8 cellular contexts compared by ENCODE assay signal in the genomic region with DNA sequence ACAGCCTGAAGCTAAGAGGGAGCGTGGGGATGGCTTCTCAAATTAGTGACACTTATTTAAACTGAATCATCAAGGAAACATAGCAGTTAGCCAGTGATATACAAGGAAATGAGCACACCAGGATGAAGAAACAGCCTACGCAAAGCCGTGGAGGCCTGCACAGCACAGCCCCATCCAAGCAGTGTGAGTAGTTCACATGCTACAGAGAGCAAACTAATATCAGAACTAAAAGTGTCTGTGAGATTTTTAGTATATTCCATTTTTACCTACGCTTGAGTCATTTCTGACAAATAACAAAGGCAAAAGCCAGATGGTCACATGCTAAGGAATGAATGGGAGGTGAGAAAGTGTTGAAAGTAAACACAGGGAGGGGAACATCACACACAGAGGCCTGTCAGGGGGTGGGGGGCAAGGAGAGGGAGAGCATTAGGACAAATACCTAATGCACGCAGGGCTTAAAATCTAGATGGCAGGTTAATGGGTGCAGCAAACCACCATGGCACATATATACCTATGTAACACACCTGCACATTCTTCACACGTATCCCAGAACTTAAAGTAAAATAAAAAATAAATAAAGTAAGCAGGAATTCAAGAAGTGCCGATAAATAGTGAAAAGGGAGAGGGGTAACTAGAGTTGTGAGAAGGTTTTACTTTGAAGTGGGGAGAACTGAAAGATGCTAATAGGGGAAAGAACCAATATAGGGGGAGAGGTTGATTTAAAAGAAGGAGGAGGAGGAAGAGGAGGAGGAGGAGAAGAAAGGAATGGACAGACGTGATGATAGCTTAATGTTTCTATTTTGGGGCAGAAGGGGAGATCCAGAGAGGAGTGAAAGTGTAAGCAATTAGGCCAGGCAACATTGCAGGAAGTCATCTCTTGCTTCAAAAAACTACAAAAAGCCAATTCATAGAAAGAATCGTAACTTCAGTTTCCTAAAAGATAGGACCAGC.
DNase-seq lines count a peak whose midpoint lies in the region; ATAC-seq, FAIRE-seq and TF ChIP-seq lines count a peak whose summit lies in the region.

No MANE protein-coding gene starts in this region.

- H3K9me3 Mint-ChIP-seq in CD8-positive, alpha-beta T cell, result no peaks in the 10 kb centered on the region

- no peaks in the 10 kb centered on the region for H3K9me1 ChIP-seq in K562 (ENCODE audit: control insufficient read depth, insufficient read depth, low read length)

- H3K27ac Mint-ChIP-seq in CD8-positive, alpha-beta T cell, result peak overlapping the region; percentile 49

- H2AFZ ChIP-seq in K562 (ENCODE audit: low read depth, low read length), result no peak overlapping the region

- 1% methylated on average over 9 of the region's 9 CpGs for WGBS in K562 (ENCODE audit: insufficient coverage, low coverage, missing lambda C conversion rate)

- no peaks in the 10 kb centered on the region for H3K79me2 ChIP-seq in K562 (ENCODE audit: control insufficient read depth, insufficient read depth, low read length)

- H3K27ac ChIP-seq in CD8-positive, alpha-beta T cell (ENCODE audit: low read depth, low read length), result no peak overlapping the region
- no peak overlapping the region for H3K27ac ChIP-seq in K562 (ENCODE audit: extremely low read depth, low read depth, low read length)

- TF ChIP-seq RAD21 in K562 (CRISPR knock-in tag; conservative IDR thresholded peaks at IDR 0.05 in 1 of 2, IDR thresholded peaks at IDR 0.05 in 1 of 2), result no peak

- H3K9ac ChIP-seq in K562 (ENCODE audit: insufficient read depth in 1 of 2, low read depth in 2 of 2, low read length in 2 of 2), result no peak overlapping the region

- TF ChIP-seq POLR2A in K562 (conservative IDR thresholded peaks at IDR 0.05), result no peak

- peak overlapping the region; percentile 79 for H3K4me3 Mint-ChIP-seq in CD8-positive, alpha-beta T cell

- POLR2A ChIA-PET in CD8-positive, alpha-beta T cell (lab: Charles Lee), result interaction anchor here (1.4 kb wide), 1 partner anchor 103 kb away, joined by 3 read pairs; no protein-coding TSS in a partner anchor
- POLR2A ChIA-PET in K562 (lab: Yijun Ruan, JAX), result no interaction called here

- no peaks in the 10 kb centered on the region for H3K36me3 ChIP-seq in CD8-positive, alpha-beta T cell (ENCODE audit: insufficient read depth, low read length)
- H3K36me3 ChIP-seq in K562 (ENCODE audit: control insufficient read depth, insufficient read depth, low read length) (no peaks in the 10 kb centered on the region), BE2C (no peaks in the 10 kb centered on the region)

- no peaks in the 10 kb centered on the region for H3K36me3 Mint-ChIP-seq in CD8-positive, alpha-beta T cell

- BruUV-seq in K562 (replicated peaks; lab: Mats Ljungman, UMichigan), result no TSS peak

- intact Hi-C loops in CD8-positive, alpha-beta T cell (cut with DNase I, micrococcal nuclease), result loop anchor here in 1 of 2 experiments (2.0 to 5.0 kb wide), 3 partner anchors 44 to 104 kb away; no protein-coding TSS in a partner anchor
- intact Hi-C loops in K562 (cut with micrococcal nuclease), result no loop called here

- no peak for FAIRE-seq in K562 (lab: Jason Lieb, UNC)

- TF ChIP-seq CTCF in CD8-positive, alpha-beta T cell (IDR thresholded peaks at IDR 0.05), result no peak
- TF ChIP-seq CTCF in K562 (IDR thresholded peaks at IDR 0.05 in 2 of 3, conservative IDR thresholded peaks at IDR 0.05 in 1 of 3; ENCODE audit: insufficient read depth in 2 of 3, low read depth in 1 of 3, low read length in 3 of 3) (no peak), BE2C (IDR thresholded peaks at IDR 0.05; ENCODE audit: low read depth, low read length) (no peak)

- ATAC-seq in CD8-positive, alpha-beta T cell, result no peak
- peak; percentile 96 for ATAC-seq in GM21390 (IDR thresholded peaks at IDR 0.05; ENCODE audit: unreplicated experiment)
- ATAC-seq in HG03571 (IDR thresholded peaks at IDR 0.05; ENCODE audit: unreplicated experiment), result peak; percentile 93
- ATAC-seq in K562, result peak; percentile 26; the same call in 1 of the 3 replicates

- H3K27me3 Mint-ChIP-seq in CD8-positive, alpha-beta T cell (ENCODE audit: low read depth), result no peaks in the 10 kb centered on the region

- CTCF ChIA-PET in CD8-positive, alpha-beta T cell (lab: Charles Lee), result no interaction called here
- CTCF ChIA-PET in K562 (lab: Yijun Ruan, JAX; ENCODE audit: low intra/inter-chr PET ratio), result no interaction called here

- no peak for TF ChIP-seq EP300 in K562 (IDR thresholded peaks at IDR 0.05; ENCODE audit: low read length)

- DNase-seq in CD8-positive, alpha-beta T cell, result no peak
- no peak for DNase-seq in K562 (ENCODE audit: extremely low read depth in 1 of 4, low spot score in 3 of 4)
- no peak for DNase-seq in NCI-H1105 treated with DMSO at 0.1 percent for 48 hours (lab: John Stamatoyannopoulos, UW)
- no peak for DNase-seq in NCI-H748 treated with DMSO at 0.1 percent for 48 hours (lab: John Stamatoyannopoulos, UW)
- DNase-seq in cerebellar nuclear complex (lab: John Stamatoyannopoulos, UW), result no peak
- no peak for DNase-seq in BE2C

- no peaks in the 10 kb centered on the region for H3K9me3 ChIP-seq in CD8-positive, alpha-beta T cell (ENCODE audit: low read length)
- no peaks in the 10 kb centered on the region for H3K9me3 ChIP-seq in K562 (replicated peaks; ENCODE audit: control insufficient read depth, insufficient read depth, low read depth, low read length)
- H3K9me3 ChIP-seq in BE2C, result no peaks in the 10 kb centered on the region

- peaks cover 21% of the 10 kb centered on the region for H3K4me1 Mint-ChIP-seq in CD8-positive, alpha-beta T cell (ENCODE audit: low read depth)

- H3K4me2 ChIP-seq in K562 (ENCODE audit: insufficient read depth, low read length), result no peak overlapping the region

- no peak overlapping the region for H3K4me3 ChIP-seq in CD8-positive, alpha-beta T cell (ENCODE audit: low read depth, low read length)
- H3K4me3 ChIP-seq in K562 (no peak overlapping the region), BE2C (ENCODE audit: low read depth, low read length) (no peak overlapping the region)

- no peaks in the 10 kb centered on the region for H3K27me3 ChIP-seq in CD8-positive, alpha-beta T cell (ENCODE audit: insufficient read depth, low read length)
- H3K27me3 ChIP-seq in K562 (ENCODE audit: control insufficient read depth in 2 of 2, insufficient read depth in 2 of 2, low read length in 2 of 2) (no peaks in the 10 kb centered on the region), BE2C (peaks cover 3% of the 10 kb centered on the region; the same call in 1 of the 2 replicates)

- in situ Hi-C loops in K562 (cut with MboI), result no loop called here

- H4K20me1 ChIP-seq in K562 (replicated peaks; ENCODE audit: control insufficient read depth, insufficient read depth, low read length), result no peaks in the 10 kb centered on the region

- peaks cover 9% of the 10 kb centered on the region for H3K4me1 ChIP-seq in CD8-positive, alpha-beta T cell (ENCODE audit: insufficient read depth, low read length)
- H3K4me1 ChIP-seq in K562 (replicated peaks in 1 of 2; ENCODE audit: control insufficient read depth in 2 of 2, insufficient read depth in 2 of 2, low read length in 2 of 2), result no peaks in the 10 kb centered on the region
- H3K4me1 ChIP-seq in BE2C, result no peaks in the 10 kb centered on the region

TF ChIP-seq in K562, 482 proteins besides CTCF, POLR2A, EP300 and RAD21 (continues in another document):
- TF ChIP-seq, protein P1, sequence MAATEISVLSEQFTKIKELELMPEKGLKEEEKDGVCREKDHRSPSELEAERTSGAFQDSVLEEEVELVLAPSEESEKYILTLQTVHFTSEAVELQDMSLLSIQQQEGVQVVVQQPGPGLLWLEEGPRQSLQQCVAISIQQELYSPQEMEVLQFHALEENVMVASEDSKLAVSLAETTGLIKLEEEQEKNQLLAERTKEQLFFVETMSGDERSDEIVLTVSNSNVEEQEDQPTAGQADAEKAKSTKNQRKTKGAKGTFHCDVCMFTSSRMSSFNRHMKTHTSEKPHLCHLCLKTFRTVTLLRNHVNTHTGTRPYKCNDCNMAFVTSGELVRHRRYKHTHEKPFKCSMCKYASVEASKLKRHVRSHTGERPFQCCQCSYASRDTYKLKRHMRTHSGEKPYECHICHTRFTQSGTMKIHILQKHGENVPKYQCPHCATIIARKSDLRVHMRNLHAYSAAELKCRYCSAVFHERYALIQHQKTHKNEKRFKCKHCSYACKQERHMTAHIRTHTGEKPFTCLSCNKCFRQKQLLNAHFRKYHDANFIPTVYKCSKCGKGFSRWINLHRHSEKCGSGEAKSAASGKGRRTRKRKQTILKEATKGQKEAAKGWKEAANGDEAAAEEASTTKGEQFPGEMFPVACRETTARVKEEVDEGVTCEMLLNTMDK (IDR thresholded peaks at IDR 0.05; ENCODE audit: borderline replicate concordance, insufficient read depth, low read depth, low read length, poor library complexity, severe bottlenecking), result no peak
- no peak for TF ChIP-seq ZNF76 (CRISPR knock-in tag; IDR thresholded peaks at IDR 0.05; ENCODE audit: borderline replicate concordance)
- TF ChIP-seq, protein P2, sequence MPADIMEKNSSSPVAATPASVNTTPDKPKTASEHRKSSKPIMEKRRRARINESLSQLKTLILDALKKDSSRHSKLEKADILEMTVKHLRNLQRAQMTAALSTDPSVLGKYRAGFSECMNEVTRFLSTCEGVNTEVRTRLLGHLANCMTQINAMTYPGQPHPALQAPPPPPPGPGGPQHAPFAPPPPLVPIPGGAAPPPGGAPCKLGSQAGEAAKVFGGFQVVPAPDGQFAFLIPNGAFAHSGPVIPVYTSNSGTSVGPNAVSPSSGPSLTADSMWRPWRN (IDR thresholded peaks at IDR 0.05; ENCODE audit: low read depth), result no peak
- TF ChIP-seq ZNF79 (CRISPR knock-in tag; IDR thresholded peaks at IDR 0.05; ENCODE audit: low read depth), result no peak
- TF ChIP-seq ARHGAP35 (IDR thresholded peaks at IDR 0.05; ENCODE audit: partially characterized antibody), result no peak
- TF ChIP-seq, protein P3, sequence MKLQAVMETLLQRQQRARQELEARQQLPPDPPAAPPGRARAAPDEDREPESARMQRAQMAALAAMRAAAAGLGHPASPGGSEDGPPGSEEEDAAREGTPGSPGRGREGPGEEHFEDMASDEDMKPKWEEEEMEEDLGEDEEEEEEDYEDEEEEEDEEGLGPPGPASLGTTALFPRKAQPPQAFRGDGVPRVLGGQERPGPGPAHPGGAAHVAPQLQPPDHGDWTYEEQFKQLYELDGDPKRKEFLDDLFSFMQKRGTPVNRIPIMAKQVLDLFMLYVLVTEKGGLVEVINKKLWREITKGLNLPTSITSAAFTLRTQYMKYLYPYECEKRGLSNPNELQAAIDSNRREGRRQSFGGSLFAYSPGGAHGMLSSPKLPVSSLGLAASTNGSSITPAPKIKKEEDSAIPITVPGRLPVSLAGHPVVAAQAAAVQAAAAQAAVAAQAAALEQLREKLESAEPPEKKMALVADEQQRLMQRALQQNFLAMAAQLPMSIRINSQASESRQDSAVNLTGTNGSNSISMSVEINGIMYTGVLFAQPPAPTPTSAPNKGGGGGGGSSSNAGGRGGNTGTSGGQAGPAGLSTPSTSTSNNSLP (IDR thresholded peaks at IDR 0.05; ENCODE audit: borderline replicate concordance, low read depth, low read length), result no peak
